ENCODE assay signal across 23 cellular contexts in genomic region chr14:67734675-67735074, GRCh38. TPM values are rescaled to one million over a fixed set of nuclear protein-coding genes. Genes with fewer than 3 reads are reported as not detected.
A peak's percentile ranks its signal among the peaks of the same experiment; 100 is the strongest.
DNase-seq lines count a peak whose midpoint lies in the region; ATAC-seq, FAIRE-seq and TF ChIP-seq lines count a peak whose summit lies in the region.
"Had no signal": no experiment of that assay in that cellular context is flagged by ENCODE, and none has a peak within 500 bp of the region (broad histone marks: within the 10 kb centered on the region; RNA-seq: fewer than 3 reads in every experiment).

No MANE protein-coding gene starts in this region.

- H3K27ac ChIP-seq in foreskin keratinocyte (no peak overlapping the region), osteoblast (ENCODE audit: low read depth, low read length) (no peak overlapping the region)
- H3K27ac ChIP-seq: 22Rv1, KMS-11, neutrophil, upper lobe of right lung had no signal

- no peaks in the 10 kb centered on the region for H4K20me1 ChIP-seq in osteoblast (ENCODE audit: insufficient read depth, low read length)

- FAIRE-seq in GM12892 (lab: Jason Lieb, UNC), result no peak
- FAIRE-seq: kidney had no signal

- peak; percentile 14 for DNase-seq in DMS53 (lab: John Stamatoyannopoulos, UW)
- DNase-seq in DMS53 treated with DMSO at 0.1 percent for 48 hours (lab: John Stamatoyannopoulos, UW; ENCODE audit: unreplicated experiment), result no peak
- peak; percentile 49 for DNase-seq in RKO (ENCODE audit: low spot score)
- no peak for DNase-seq in foreskin keratinocyte
- DNase-seq in osteoblast (ENCODE audit: insufficient read length, low spot score, missing footprints), result peak; percentile 59
- DNase-seq in AML-193 (lab: John Stamatoyannopoulos, UW), result no peak
- DNase-seq in GM12892 (ENCODE audit: insufficient read length), result no peak
- DNase-seq: activated CD8-positive, alpha-beta T cell treated with anti-CD3 and anti-CD28 coated beads for 36 hours; activated naive CD4-positive, alpha-beta T cell treated with anti-CD3 and anti-CD28 coated beads, Interleukin-2, amount 50 U/mL, for 16 hours; activated T-cell treated with anti-CD3 and anti-CD28 coated beads, Interleukin-2, amount 50 U/mL, for 4 hours; DND-41; glutamatergic neuron; kidney; NCI-H1105; T-cell; upper lobe of right lung had no signal

- H3K27me3 ChIP-seq in foreskin keratinocyte, result no peaks in the 10 kb centered on the region
- H3K27me3 ChIP-seq in osteoblast (ENCODE audit: insufficient read depth, low read length), result peaks cover 3% of the 10 kb centered on the region
- H3K27me3 ChIP-seq: neutrophil, upper lobe of right lung had no signal

- H3K4me1 ChIP-seq in foreskin keratinocyte, result no peaks in the 10 kb centered on the region
- peaks cover 10% of the 10 kb centered on the region for H3K4me1 ChIP-seq in osteoblast (ENCODE audit: insufficient read depth, low read length)
- H3K4me1 ChIP-seq: upper lobe of right lung had no signal

- H3K9me3 ChIP-seq in osteoblast (ENCODE audit: low read depth, low read length), result no peaks in the 10 kb centered on the region
- H3K9me3 ChIP-seq: neutrophil, upper lobe of right lung had no signal

- no peak for TF ChIP-seq POLR2A in GM12892 (IDR thresholded peaks at IDR 0.05; ENCODE audit: low read depth, low read length)

- H2AFZ ChIP-seq in osteoblast (ENCODE audit: low read length), result peak overlapping the region; percentile 66

- ATAC-seq in foreskin keratinocyte (no peak), GM19023 (IDR thresholded peaks at IDR 0.05; ENCODE audit: unreplicated experiment) (no peak)
- ATAC-seq: activated CD8-positive, alpha-beta T cell treated with anti-CD3 and anti-CD28 coated beads for 36 hours; activated T-cell treated with anti-CD3 and anti-CD28 coated beads, Interleukin-2, amount 50 U/mL, for 4 hours; T-cell; upper lobe of right lung had no signal

- TF ChIP-seq CTCF in foreskin keratinocyte (conservative IDR thresholded peaks at IDR 0.05) (peak; percentile 31), osteoblast (IDR thresholded peaks at IDR 0.05; ENCODE audit: extremely low read depth, low read depth, low read length) (no peak)

- H3K4me2 ChIP-seq in osteoblast (ENCODE audit: insufficient read depth, low read length), result no peak overlapping the region
- H3K4me2 ChIP-seq: KMS-11 had no signal

- H3K79me2 ChIP-seq in osteoblast (ENCODE audit: insufficient read depth, low read length), result no peaks in the 10 kb centered on the region

- no peaks in the 10 kb centered on the region for H3K36me3 ChIP-seq in osteoblast (ENCODE audit: insufficient read depth, low read length)
- H3K36me3 ChIP-seq: neutrophil, upper lobe of right lung had no signal

- no peak overlapping the region for H3K4me3 ChIP-seq in osteoblast (ENCODE audit: insufficient read depth, low read length)
- H3K4me3 ChIP-seq: upper lobe of right lung had no signal

RNA-seq across cellular contexts. Expression of gene RDH12, which starts 33.0 kb away (rescaled TPM):
- total RNA-seq in foreskin keratinocyte (0.07 TPM in 1 of 2 replicates, not detected in the other), osteoblast (0.29 TPM in 1 of 2 replicates, not detected in the other)
- polyA plus RNA-seq in foreskin keratinocyte, result 0.07 TPM in 1 of 2 replicates, not detected in the other
- polyA plus RNA-seq in GM12892 (2012; ENCODE audit: missing spikeins), result not detected
- total RNA-seq: activated CD8-positive, alpha-beta T cell treated with anti-CD3 and anti-CD28 coated beads for 36 hours; epithelial cell of proximal tubule; mesothelial cell of epicardium; T-cell had no signal
- polyA plus RNA-seq: CD14-positive monocyte had no signal

RNA-seq across cellular contexts. Expression of gene RDH11, which starts 39.1 kb away (rescaled TPM):
- total RNA-seq in foreskin keratinocyte (118 and 119 TPM in 2 replicates), osteoblast (138 and 143 TPM in 2 replicates)
- polyA plus RNA-seq in foreskin keratinocyte, result 68.8 and 75.9 TPM in 2 replicates
- 45.1 TPM for polyA plus RNA-seq in GM12892 (2012; ENCODE audit: missing spikeins)

Comparison
In these comparisons a context has a peak if more than half of its experiments do, and no peak if none do; other contexts are left out.
1. DNase-seq: peak in DMS53 (single experiment), RKO (single experiment) and osteoblast (single experiment); none in DMS53 treated with DMSO at 0.1 percent for 48 hours (single experiment), foreskin keratinocyte (0 of 2), AML-193 (0 of 2) and GM12892 (single experiment).